ENCODE assay signal across 9 cellular contexts in the genomic region with DNA sequence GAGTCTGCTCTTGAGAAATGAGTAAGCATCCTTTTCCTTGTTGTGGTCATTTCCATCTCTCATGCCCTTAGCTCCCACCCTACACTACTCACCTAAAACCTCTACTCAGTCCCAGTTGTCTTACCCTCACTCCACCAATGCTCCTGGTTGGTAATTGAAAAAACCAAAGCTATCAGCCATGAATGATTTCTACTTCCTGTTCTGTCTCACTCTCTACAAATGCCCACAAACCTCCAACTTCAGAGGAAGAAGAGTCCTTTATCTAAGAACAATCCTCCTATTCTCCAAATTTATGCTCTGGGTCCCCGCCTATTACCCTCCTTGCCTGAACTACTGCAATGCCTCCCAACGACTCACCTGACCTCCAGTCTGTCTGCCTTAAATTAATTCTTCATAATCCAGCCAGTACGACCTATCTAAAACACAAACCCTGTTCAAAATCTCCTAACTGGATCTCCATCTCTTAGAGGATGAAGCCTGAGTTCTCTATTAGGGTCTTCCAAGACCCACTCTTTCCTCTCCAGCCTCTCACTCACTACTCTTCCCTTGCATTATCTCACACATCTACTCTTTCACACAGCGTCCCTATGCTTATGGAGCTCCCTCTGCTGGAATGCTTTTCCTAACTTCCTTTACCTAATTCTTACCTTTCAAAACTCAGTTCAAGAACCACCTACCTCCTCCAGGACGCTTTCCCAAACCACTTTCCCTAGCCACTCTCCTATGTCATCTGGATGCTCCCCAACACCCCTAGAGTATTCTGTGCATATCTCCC. TPM values are rescaled to one million over a fixed set of nuclear protein-coding genes. Genes with fewer than 3 reads are reported as not detected.
A peak's percentile ranks its signal among the peaks of the same experiment; 100 is the strongest.
DNase-seq lines count a peak whose midpoint lies in the region; ATAC-seq, FAIRE-seq and TF ChIP-seq lines count a peak whose summit lies in the region.
"Had no signal": no experiment of that assay in that cellular context is flagged by ENCODE, and none has a peak within 500 bp of the region (broad histone marks: within the 10 kb centered on the region; RNA-seq: fewer than 3 reads in every experiment).

No MANE protein-coding gene starts in this region.

- DNase-seq in SIG-M5 treated with dmso at 0.1 percent for 504 hours (lab: John Stamatoyannopoulos, UW; ENCODE audit: unreplicated experiment): peak; percentile 37
- DNase-seq in SIG-M5 (lab: John Stamatoyannopoulos, UW): no peak
- no peak for DNase-seq in H9
- DNase-seq in NCI-H1694 treated with DMSO at 0.1 percent for 48 hours (lab: John Stamatoyannopoulos, UW): peak; percentile 70
- no peak for DNase-seq in GM12878 (ENCODE audit: low read depth, low spot score)
- no peak for DNase-seq in mesothelial cell of epicardium (ENCODE audit: low spot score in 2 of 2, unreplicated experiment in 2 of 2)
- DNase-seq in germinal center (ENCODE audit: low spot score): no peak
- DNase-seq in SKM-1 treated with dmso at 0.1 percent for 144 hours (lab: John Stamatoyannopoulos, UW; ENCODE audit: unreplicated experiment): no peak

- H3K27ac ChIP-seq in H9 (ENCODE audit: insufficient read length, low read depth, low read length): no peak overlapping the region
- peak overlapping the region; percentile 27 for H3K27ac ChIP-seq in GM12878 (ENCODE audit: control insufficient read depth, insufficient read depth)

- WGBS in H9 (ENCODE audit: extremely low coverage, insufficient read length, low lambda C conversion rate): no CpG with 5 or more reads among the region's 5 CpGs
- 28% methylated on average over 5 of the region's 5 CpGs for WGBS in GM12878 (ENCODE audit: insufficient coverage, insufficient replicate concordance, low lambda C conversion rate, missing lambda C conversion rate)

- H2BK120ac ChIP-seq in H9 (ENCODE audit: low read depth, low read length, poor library complexity, severe bottlenecking): no peak overlapping the region

- peak; percentile 40; the same call in 1 of the 2 replicates for TF ChIP-seq RAD21 in GM12878 (IDR thresholded peaks at IDR 0.05; ENCODE audit: insufficient read depth, low read depth, low read length)

- RAD21 ChIA-PET in GM12878 (lab: Charles Lee; ENCODE audit: unreplicated experiment): interaction anchor here (1.0 to 7.8 kb wide), 20 partner anchors 10 to 239 kb away, joined by 3 to 231 read pairs (median 8); partner anchors contain the start of genes CHMP4A, CIDEB, DCAF11 and IPO4

- H4K20me1 ChIP-seq in H9 (ENCODE audit: control insufficient read depth, insufficient read depth, insufficient read length) (no peaks in the 10 kb centered on the region), GM12878 (ENCODE audit: control insufficient read depth, insufficient read depth) (no peaks in the 10 kb centered on the region)

- no peak overlapping the region for H2AK5ac ChIP-seq in H9 (ENCODE audit: insufficient read length, low read length)

- peak; percentile 47 for ATAC-seq in GM12878

- no peak overlapping the region for H2BK20ac ChIP-seq in H9 (ENCODE audit: low read depth, low read length, poor library complexity, severe bottlenecking)

- SMC1A ChIA-PET in GM12878 (lab: Charles Lee; ENCODE audit: uncharacterized antibody, unreplicated experiment): interaction anchor here (0.8 to 10.1 kb wide), 21 partner anchors 10 to 239 kb away, joined by 3 to 201 read pairs (median 6); partner anchors contain the start of genes CHMP4A, CIDEB, DCAF11 and IRF9

- intact Hi-C loops in GM12878 (cut with micrococcal nuclease; ENCODE audit: unreplicated experiment): loop anchor here (1.0 to 5.0 kb wide), 8 partner anchors 18 to 283 kb away; partner anchors contain the start of genes IPO4, MDP1, PCK2 and PSME2

- peaks cover 3% of the 10 kb centered on the region for H3K79me1 ChIP-seq in H9 (ENCODE audit: insufficient read depth, low read depth, low read length, poor library complexity, severe bottlenecking)

- peak; percentile 67 for TF ChIP-seq CTCF in H9 (conservative IDR thresholded peaks at IDR 0.05)
- TF ChIP-seq CTCF in GM12878 (IDR thresholded peaks at IDR 0.05 in 2 of 3, conservative IDR thresholded peaks at IDR 0.05 in 1 of 3; ENCODE audit: control insufficient read depth in 2 of 3, extremely low read depth in 1 of 3, insufficient read depth in 1 of 3, low read depth in 3 of 3, low read length in 3 of 3): peak; percentile 25 to 50 (median 29); a peak in 4 of 6 replicates
- no peak for TF ChIP-seq CTCF in mesothelial cell of epicardium (IDR thresholded peaks at IDR 0.05; ENCODE audit: unreplicated experiment)

- no peaks in the 10 kb centered on the region; a peak in 1 of 5 replicates for H3K9me3 Mint-ChIP-seq in H9
- H3K9me3 Mint-ChIP-seq in mesothelial cell of epicardium: no peaks in the 10 kb centered on the region

- H3K18ac ChIP-seq in H9 (ENCODE audit: insufficient read length, low read depth, low read length): no peak overlapping the region

- no peak for FAIRE-seq in GM12878 (lab: Jason Lieb, UNC)
- FAIRE-seq: colon had no signal

- no peak overlapping the region for H2BK15ac ChIP-seq in H9 (ENCODE audit: low read depth, low read length)

- H3K9me3 ChIP-seq in H9 (ENCODE audit: control insufficient read depth, low read depth, low read length) (no peaks in the 10 kb centered on the region), GM12878 (replicated peaks; ENCODE audit: control insufficient read depth, insufficient read depth, low read length) (no peaks in the 10 kb centered on the region)

- H3K36me3 ChIP-seq in GM12878 (ENCODE audit: control insufficient read depth in 2 of 2, insufficient read depth in 2 of 2, low read length in 1 of 2): peaks cover 3 to 29% of the 10 kb centered on the region in 2 experiments; a peak in 2 of 4 replicates

- POLR2A ChIA-PET in GM12878 (lab: Charles Lee): interaction anchor here (0.8 to 9.0 kb wide), 14 partner anchors 10 to 239 kb away, joined by 3 to 118 read pairs (median 4); partner anchors contain the start of genes CHMP4A, CIDEB, MDP1 and RABGGTA

- H3K4me2 ChIP-seq in H9 (ENCODE audit: insufficient read depth, insufficient read length, low read length) (no peak overlapping the region), GM12878 (ENCODE audit: control insufficient read depth, insufficient read depth) (peak overlapping the region; percentile 31; the same call in 1 of the 2 replicates)

- H3K79me2 ChIP-seq in H9 (ENCODE audit: insufficient read depth, low read length): peaks cover 4% of the 10 kb centered on the region; the same call in 1 of the 2 replicates
- peaks cover 23% of the 10 kb centered on the region for H3K79me2 ChIP-seq in GM12878 (ENCODE audit: control insufficient read depth, insufficient read depth, low read length)

- H3K4me1 ChIP-seq in H9 (ENCODE audit: insufficient read depth, low read length): peaks cover 4% of the 10 kb centered on the region; the same call in 1 of the 2 replicates
- peaks cover 25% of the 10 kb centered on the region for H3K4me1 ChIP-seq in GM12878 (ENCODE audit: control insufficient read depth, insufficient read depth, low read length)

- H3K4me3 Mint-ChIP-seq in H9 (peak overlapping the region in 1 of 2 experiments; percentile 60; a peak in 3 of 5 replicates), mesothelial cell of epicardium (peak overlapping the region; percentile 30)

- H3K4me1 Mint-ChIP-seq in H9 (peaks cover 21 to 22% of the 10 kb centered on the region in 2 experiments), mesothelial cell of epicardium (peaks cover 36% of the 10 kb centered on the region)

- H3K9ac ChIP-seq in H9 (ENCODE audit: extremely low read depth, insufficient read length, low read length) (no peak overlapping the region), GM12878 (ENCODE audit: control insufficient read depth, insufficient read depth, low read length) (peak overlapping the region; percentile 2; the same call in 1 of the 2 replicates)

- in situ Hi-C loops in GM12878 (cut with MboI): loop anchor here (5.0 kb wide), 1 partner anchor 55 kb away; the partner anchor contains the start of gene TINF2

- H4K8ac ChIP-seq in H9 (replicated peaks; ENCODE audit: insufficient read length, low read depth, low read length): no peak overlapping the region

- CTCF ChIA-PET in GM12878 (lab: Yijun Ruan, JAX): interaction anchor here (0.6 to 13.4 kb wide), 33 partner anchors 11 to 692 kb away, joined by 3 to 368 read pairs (median 5); partner anchors contain the start of genes CHMP4A, CIDEB, DCAF11 and IPO4

- H2BK12ac ChIP-seq in H9 (ENCODE audit: insufficient read length, low read depth, low read length): no peak overlapping the region

- H2AFZ ChIP-seq in H9 (ENCODE audit: low read length): no peak overlapping the region
- H2AFZ ChIP-seq in GM12878 (ENCODE audit: control insufficient read depth, low read depth, low read length): peak overlapping the region; percentile 56

- H4K5ac ChIP-seq in H9 (ENCODE audit: insufficient read length, low read depth, low read length): no peak overlapping the region

- H3K27me3 Mint-ChIP-seq in H9 (ENCODE audit: low read depth) (no peaks in the 10 kb centered on the region; the same call in 1 of the 2 replicates), mesothelial cell of epicardium (ENCODE audit: low read depth) (no peaks in the 10 kb centered on the region)

- no peak overlapping the region for H3K56ac ChIP-seq in H9 (ENCODE audit: insufficient read length, low read depth, low read length)

- H3K14ac ChIP-seq in H9 (ENCODE audit: insufficient read depth, low read length): no peak overlapping the region

- no TSS peak for BruUV-seq in GM12878 (replicated peaks; lab: Mats Ljungman, UMichigan)

- H4K91ac ChIP-seq in H9 (ENCODE audit: insufficient read length, low read depth, low read length): no peak overlapping the region

- H3K27me3 ChIP-seq in H9 (ENCODE audit: insufficient read depth, low read length) (no peaks in the 10 kb centered on the region), GM12878 (replicated peaks in 1 of 2; ENCODE audit: control insufficient read depth in 2 of 2, insufficient read depth in 2 of 2, low read length in 1 of 2) (no peaks in the 10 kb centered on the region)

- H3K36me3 Mint-ChIP-seq in H9 (ENCODE audit: insufficient read depth in 1 of 3, low read depth in 3 of 3) (peaks cover 9 to 37% (median 28%) of the 10 kb centered on the region in 3 experiments), mesothelial cell of epicardium (peaks cover 2% of the 10 kb centered on the region)

- H3K27ac Mint-ChIP-seq in H9: peak overlapping the region in 2 of 3 experiments; percentile 50 to 65; a peak in 4 of 7 replicates
- peak overlapping the region; percentile 32 for H3K27ac Mint-ChIP-seq in mesothelial cell of epicardium

- no peak overlapping the region for H3K4me3 ChIP-seq in GM12878

- TF ChIP-seq POLR2A in GM12878 (IDR thresholded peaks at IDR 0.05; ENCODE audit: low read depth, low read length): no peak

- H3K4ac ChIP-seq in H9 (ENCODE audit: low read depth, low read length): no peak overlapping the region

- no peak overlapping the region for H2BK5ac ChIP-seq in H9 (ENCODE audit: insufficient read length, low read length)

- H3T11ph ChIP-seq in H9 (ENCODE audit: low read length): no peak overlapping the region

- H3K23me2 ChIP-seq in H9 (ENCODE audit: insufficient read length, low read depth, low read length, poor library complexity, severe bottlenecking): peaks cover 11% of the 10 kb centered on the region

- TF ChIP-seq EP300 in GM12878 (IDR thresholded peaks at IDR 0.05; ENCODE audit: borderline replicate concordance in 1 of 2, control insufficient read depth in 1 of 2, low read depth in 2 of 2, low read length in 2 of 2): no peak

- no peak overlapping the region for H3K23ac ChIP-seq in H9 (ENCODE audit: insufficient read length, low read depth, low read length)

RNA-seq across cellular contexts. Expression of gene DHRS1, which starts 2.2 kb away (rescaled TPM):
- total RNA-seq in H9 (2021): 18.2 and 19.1 TPM in 2 replicates
- total RNA-seq in GM12878 (2013; cell fraction: nucleolus; rRNA removed): 26.2 and 30.6 TPM in 2 replicates
- total RNA-seq in GM12878 (2014; rRNA removed): 14.0 and 17.6 TPM in 2 replicates
- 12.1 and 12.6 TPM in 2 replicates for total RNA-seq in GM12878 (2014; rRNA removed; fragmentation: Illumina TruSeq; extraction: Trizol)
- 23.3 and 26.8 TPM in 2 replicates for total RNA-seq in GM12878 (2021)
- polyA plus RNA-seq in GM12878 (2011; ENCODE audit: low read depth): 49.4 TPM
- 12.6 and 16.0 TPM in 2 replicates for polyA plus RNA-seq in GM12878 (2011; rRNA removed)
- 57.3 and 58.0 TPM in 2 replicates for polyA plus RNA-seq in GM12878 (2011; cell fraction: cytosol; rRNA removed)
- 153 and 174 TPM in 2 replicates for polyA plus RNA-seq in GM12878 (2011; cell fraction: nucleus; rRNA removed)
- 20.9 and 22.8 TPM in 2 replicates for polyA plus RNA-seq in GM12878 (2012)
- polyA plus RNA-seq in GM12878 (2014; fragmentation: Illumina TruSeq; extraction: Trizol): 16.9 and 26.1 TPM in 2 replicates
- polyA plus RNA-seq in GM12878 (2014; fragmentation: Nextera tagmentation; extraction: Ambion mirVana): 10 to 100 TPM; 44.6 to 45.0 TPM
- polyA plus RNA-seq in GM12878 (2014; rRNA removed): 25.3 and 29.2 TPM in 2 replicates
- polyA plus RNA-seq in GM12878 (2016; fragmentation: Nextera tagmentation; extraction: Ambion mirVana): 10 to 100 TPM; 30.4 to 32.5 TPM
- polyA minus RNA-seq in GM12878 (2011; rRNA and poly(A)+ RNA removed): 28.5 and 60.5 TPM in 2 replicates
- 9.2 and 12.8 TPM in 2 replicates for polyA minus RNA-seq in GM12878 (2011; cell fraction: cytosol; rRNA and poly(A)+ RNA removed)
- polyA minus RNA-seq in GM12878 (2011; cell fraction: nucleus; rRNA and poly(A)+ RNA removed): 19.8 and 27.7 TPM in 2 replicates
- total RNA-seq in mesothelial cell of epicardium: 38.3 to 41.4 TPM (median 39.8 TPM) in 3 replicates

RNA-seq across cellular contexts. Expression of gene NOP9, which starts 2.3 kb away (rescaled TPM):
- total RNA-seq in H9 (2021) (34.7 and 35.0 TPM in 2 replicates), GM12878 (2014; rRNA removed) (33.1 and 33.4 TPM in 2 replicates), GM12878 (2014; rRNA removed; fragmentation: Illumina TruSeq; extraction: Trizol) (24.2 and 25.4 TPM in 2 replicates), GM12878 (2021) (36.8 and 43.9 TPM in 2 replicates), mesothelial cell of epicardium (27.8 to 30.8 TPM (median 28.8 TPM) in 3 replicates)
- total RNA-seq in GM12878 (2013; cell fraction: nucleolus; rRNA removed): 41.4 and 45.3 TPM in 2 replicates
- 11.9 TPM for polyA plus RNA-seq in GM12878 (2011; ENCODE audit: low read depth)
- polyA plus RNA-seq in GM12878 (2011; rRNA removed) (11.4 and 17.0 TPM in 2 replicates), GM12878 (2014; fragmentation: Illumina TruSeq; extraction: Trizol) (28.6 and 28.8 TPM in 2 replicates), GM12878 (2014; fragmentation: Nextera tagmentation; extraction: Ambion mirVana) (1 to 10 TPM; 2.4 to 3.4 TPM), GM12878 (2014; rRNA removed) (23.6 and 26.1 TPM in 2 replicates), GM12878 (2016; fragmentation: Nextera tagmentation; extraction: Ambion mirVana) (1 to 10 TPM; 4.9 to 6.1 TPM)
- 21.2 and 23.6 TPM in 2 replicates for polyA plus RNA-seq in GM12878 (2011; cell fraction: cytosol; rRNA removed)
- 68.4 and 72.3 TPM in 2 replicates for polyA plus RNA-seq in GM12878 (2011; cell fraction: nucleus; rRNA removed)
- polyA plus RNA-seq in GM12878 (2012): 13.8 and 16.1 TPM in 2 replicates
- 32.6 and 36.9 TPM in 2 replicates for polyA minus RNA-seq in GM12878 (2011; rRNA and poly(A)+ RNA removed)
- 15.3 and 17.2 TPM in 2 replicates for polyA minus RNA-seq in GM12878 (2011; cell fraction: cytosol; rRNA and poly(A)+ RNA removed)
- 23.7 and 34.4 TPM in 2 replicates for polyA minus RNA-seq in GM12878 (2011; cell fraction: nucleus; rRNA and poly(A)+ RNA removed)

RNA-seq across cellular contexts. Expression of gene CIDEB, which starts 10.4 kb away (rescaled TPM):
- total RNA-seq in H9 (2021) (not detected in 2 replicates), GM12878 (2014; rRNA removed) (4.1 and 5.5 TPM in 2 replicates), GM12878 (2014; rRNA removed; fragmentation: Illumina TruSeq; extraction: Trizol) (2.5 and 2.7 TPM in 2 replicates), GM12878 (2021) (5.1 and 5.5 TPM in 2 replicates), mesothelial cell of epicardium (not detected in 3 replicates)
- total RNA-seq in GM12878 (2013; cell fraction: nucleolus; rRNA removed): 11.0 and 12.9 TPM in 2 replicates
- polyA plus RNA-seq in GM12878 (2011; ENCODE audit: low read depth): 0.64 TPM
- polyA plus RNA-seq in GM12878 (2011; rRNA removed) (0.19 and 0.34 TPM in 2 replicates), GM12878 (2014; fragmentation: Illumina TruSeq; extraction: Trizol) (5.2 and 5.7 TPM in 2 replicates), GM12878 (2014; fragmentation: Nextera tagmentation; extraction: Ambion mirVana) (1 to 10 TPM in 1 of 2 experiments, under 1 TPM in 1; 0.82 to 2.3 TPM), GM12878 (2014; rRNA removed) (5.4 and 6.3 TPM in 2 replicates), GM12878 (2016; fragmentation: Nextera tagmentation; extraction: Ambion mirVana) (1 to 10 TPM; 3.1 to 3.3 TPM)
- polyA plus RNA-seq in GM12878 (2011; cell fraction: cytosol; rRNA removed): 0.23 and 0.24 TPM in 2 replicates
- polyA plus RNA-seq in GM12878 (2011; cell fraction: nucleus; rRNA removed): 0.23 and 0.33 TPM in 2 replicates
- polyA plus RNA-seq in GM12878 (2012): 1.6 and 1.8 TPM in 2 replicates
- 0.26 and 0.59 TPM in 2 replicates for polyA minus RNA-seq in GM12878 (2011; rRNA and poly(A)+ RNA removed)
- not detected in 2 replicates for polyA minus RNA-seq in GM12878 (2011; cell fraction: cytosol; rRNA and poly(A)+ RNA removed)
- 0.36 and 0.96 TPM in 2 replicates for polyA minus RNA-seq in GM12878 (2011; cell fraction: nucleus; rRNA and poly(A)+ RNA removed)

RNA-seq across cellular contexts. Expression of gene LTB4R2, which starts 12.6 kb away (rescaled TPM):
- total RNA-seq in H9 (2021): 13.0 and 13.4 TPM in 2 replicates
- total RNA-seq in GM12878 (2013; cell fraction: nucleolus; rRNA removed): 43.5 and 48.4 TPM in 2 replicates
- 7.8 and 10.0 TPM in 2 replicates for total RNA-seq in GM12878 (2014; rRNA removed)
- 2.6 and 2.8 TPM in 2 replicates for total RNA-seq in GM12878 (2014; rRNA removed; fragmentation: Illumina TruSeq; extraction: Trizol)
- total RNA-seq in GM12878 (2021): 8.9 and 13.0 TPM in 2 replicates
- polyA plus RNA-seq in GM12878 (2011; ENCODE audit: low read depth): 1.2 TPM
- 2.4 and 2.5 TPM in 2 replicates for polyA plus RNA-seq in GM12878 (2011; rRNA removed)
- polyA plus RNA-seq in GM12878 (2011; cell fraction: cytosol; rRNA removed): 1.9 and 4.5 TPM in 2 replicates
- polyA plus RNA-seq in GM12878 (2011; cell fraction: nucleus; rRNA removed): 58.1 and 70.5 TPM in 2 replicates
- 4.6 and 4.9 TPM in 2 replicates for polyA plus RNA-seq in GM12878 (2012)
- 3.0 and 3.3 TPM in 2 replicates for polyA plus RNA-seq in GM12878 (2014; fragmentation: Illumina TruSeq; extraction: Trizol)
- under 1 TPM; 0.06 to 0.09 TPM for polyA plus RNA-seq in GM12878 (2014; fragmentation: Nextera tagmentation; extraction: Ambion mirVana)
- polyA plus RNA-seq in GM12878 (2014; rRNA removed): 16.0 and 17.8 TPM in 2 replicates
- 1 to 10 TPM in 1 of 2 experiments, under 1 TPM in 1; 0.96 to 1.2 TPM for polyA plus RNA-seq in GM12878 (2016; fragmentation: Nextera tagmentation; extraction: Ambion mirVana)
- polyA minus RNA-seq in GM12878 (2011; rRNA and poly(A)+ RNA removed): 3.4 and 4.6 TPM in 2 replicates
- 0.94 and 1.6 TPM in 2 replicates for polyA minus RNA-seq in GM12878 (2011; cell fraction: cytosol; rRNA and poly(A)+ RNA removed)
- 13.5 and 26.6 TPM in 2 replicates for polyA minus RNA-seq in GM12878 (2011; cell fraction: nucleus; rRNA and poly(A)+ RNA removed)
- total RNA-seq in mesothelial cell of epicardium: 13.0 to 14.9 TPM (median 14.8 TPM) in 3 replicates

RNA-seq across cellular contexts. Expression of gene LTB4R, which starts 13.9 kb away (rescaled TPM):
- total RNA-seq in H9 (2021) (8.9 and 9.2 TPM in 2 replicates), GM12878 (2014; rRNA removed) (4.9 and 10.8 TPM in 2 replicates), GM12878 (2014; rRNA removed; fragmentation: Illumina TruSeq; extraction: Trizol) (2.9 and 3.1 TPM in 2 replicates), GM12878 (2021) (6.8 and 9.2 TPM in 2 replicates), mesothelial cell of epicardium (10.7 to 11.8 TPM (median 11.1 TPM) in 3 replicates)
- 13.4 and 13.7 TPM in 2 replicates for total RNA-seq in GM12878 (2013; cell fraction: nucleolus; rRNA removed)
- polyA plus RNA-seq in GM12878 (2011; ENCODE audit: low read depth): 3.4 TPM
- polyA plus RNA-seq in GM12878 (2011; rRNA removed) (3.9 and 4.8 TPM in 2 replicates), GM12878 (2014; fragmentation: Illumina TruSeq; extraction: Trizol) (7.8 and 10.6 TPM in 2 replicates), GM12878 (2014; fragmentation: Nextera tagmentation; extraction: Ambion mirVana) (1 to 10 TPM; 1.2 to 1.7 TPM), GM12878 (2014; rRNA removed) (14.0 and 18.3 TPM in 2 replicates), GM12878 (2016; fragmentation: Nextera tagmentation; extraction: Ambion mirVana) (1 to 10 TPM; 3.1 to 3.2 TPM)
- 2.9 and 6.0 TPM in 2 replicates for polyA plus RNA-seq in GM12878 (2011; cell fraction: cytosol; rRNA removed)
- 77.6 and 82.4 TPM in 2 replicates for polyA plus RNA-seq in GM12878 (2011; cell fraction: nucleus; rRNA removed)
- 6.1 and 6.6 TPM in 2 replicates for polyA plus RNA-seq in GM12878 (2012)
- polyA minus RNA-seq in GM12878 (2011; rRNA and poly(A)+ RNA removed): 2.3 and 5.1 TPM in 2 replicates
- polyA minus RNA-seq in GM12878 (2011; cell fraction: cytosol; rRNA and poly(A)+ RNA removed): 1.6 and 2.1 TPM in 2 replicates
- polyA minus RNA-seq in GM12878 (2011; cell fraction: nucleus; rRNA and poly(A)+ RNA removed): 7.6 and 11.2 TPM in 2 replicates

Comparison
In these comparisons a context has a peak if more than half of its experiments do, and no peak if none do; other contexts are left out.
1. DNase-seq: peak in SIG-M5 treated with dmso at 0.1 percent for 504 hours (single experiment) and NCI-H1694 treated with DMSO at 0.1 percent for 48 hours (single experiment); none in SIG-M5 (single experiment), H9 (single experiment), GM12878 (single experiment), mesothelial cell of epicardium (0 of 2), germinal center (single experiment) and SKM-1 treated with dmso at 0.1 percent for 144 hours (single experiment).